Comparison of ENCODE assay signal across 17 cellular contexts in genomic region chr7:149398195-149398820, GRCh38.
DNase-seq lines count a peak whose midpoint lies in the region; ATAC-seq and TF ChIP-seq lines count a peak whose summit lies in the region.
"Had no signal": no experiment of that assay in that cellular context is flagged by ENCODE, and none has a peak within 500 bp of the region (broad histone marks: within the 10 kb centered on the region; RNA-seq: fewer than 3 reads in every experiment).

No MANE protein-coding gene starts in this region.

- H3K18ac ChIP-seq in IMR-90 (ENCODE audit: low read depth, low read length) (no peak overlapping the region), neuronal stem cell (ENCODE audit: low read length) (peak overlapping the region; percentile 27)

- H2BK12ac ChIP-seq in neuronal stem cell (ENCODE audit: low read length), result no peak overlapping the region

- H3K9me1 ChIP-seq in IMR-90 (ENCODE audit: insufficient read depth, low read length), result no peaks in the 10 kb centered on the region

- DNase-seq in IMR-90 (no peak), NCI-H2227 (lab: John Stamatoyannopoulos, UW; ENCODE audit: unreplicated experiment) (peak; percentile 73), neuronal stem cell (ENCODE audit: low spot score) (no peak), gastrocnemius medialis (no peak), WERI-Rb-1 (no peak)
- DNase-seq: ACHN; C1 segment of cervical spinal cord; CD8-positive, alpha-beta memory T cell; DMS53; KBM-7; MV-4-11; NCI-H2081; NCI-H226; NCI-H524; SJCRH30 had no signal

- H3K14ac ChIP-seq in IMR-90 (replicated peaks; ENCODE audit: low read depth, low read length) (no peak overlapping the region), neuronal stem cell (ENCODE audit: low read length) (peak overlapping the region; percentile 63)

- H3K4me2 ChIP-seq in IMR-90 (ENCODE audit: low read depth, low read length), result no peak overlapping the region
- H3K4me2 ChIP-seq in neuronal stem cell (ENCODE audit: insufficient read depth, low read length, poor library complexity, severe bottlenecking), result no peak overlapping the region

- H2BK15ac ChIP-seq in IMR-90 (ENCODE audit: low read depth, low read length) (no peak overlapping the region), neuronal stem cell (ENCODE audit: low read length) (no peak overlapping the region)

- H4K91ac ChIP-seq in IMR-90 (ENCODE audit: insufficient read depth, low read depth, low read length), result no peak overlapping the region
- no peak overlapping the region for H4K91ac ChIP-seq in neuronal stem cell (ENCODE audit: low read depth, low read length, poor library complexity)

- H4K8ac ChIP-seq in IMR-90 (ENCODE audit: low read depth in 2 of 2, low read length in 2 of 2) (no peak overlapping the region), neuronal stem cell (ENCODE audit: low read depth, low read length) (no peak overlapping the region)

- in situ Hi-C loops in IMR-90 (cut with MboI; ENCODE audit: low sequenced_read_pairs), result no loop called here
- in situ Hi-C loops in gastrocnemius medialis (cut with MboI; ENCODE audit: low sequenced_read_pairs in 4 of 4), result no loop called here

- POLR2A ChIA-PET in IMR-90 (lab: Charles Lee; ENCODE audit: unreplicated experiment), result no interaction called here

- TF ChIP-seq CTCF in IMR-90 (conservative IDR thresholded peaks at IDR 0.05; ENCODE audit: low read depth, low read length) (no peak), gastrocnemius medialis (IDR thresholded peaks at IDR 0.05 in 4 of 5, conservative IDR thresholded peaks at IDR 0.05 in 1 of 5) (no peak), WERI-Rb-1 (IDR thresholded peaks at IDR 0.05; ENCODE audit: low read depth, low read length) (no peak)

- no peak overlapping the region for H3K23ac ChIP-seq in IMR-90 (ENCODE audit: low read depth, low read length)
- peak overlapping the region; percentile 17 for H3K23ac ChIP-seq in neuronal stem cell (ENCODE audit: low read depth, low read length, poor library complexity)

- peak overlapping the region; percentile 5 for H2AFZ ChIP-seq in IMR-90 (replicated peaks; ENCODE audit: low read length, poor library complexity)
- H2AFZ ChIP-seq in neuronal stem cell (ENCODE audit: low read length), result peak overlapping the region; percentile 0

- TF ChIP-seq POLR2A in IMR-90 (IDR thresholded peaks at IDR 0.05; ENCODE audit: low read depth, low read length) (no peak), gastrocnemius medialis (IDR thresholded peaks at IDR 0.05) (no peak)

- H3K4me1 ChIP-seq in IMR-90 (ENCODE audit: control insufficient read depth, insufficient read depth, low read length) (no peaks in the 10 kb centered on the region), neuronal stem cell (ENCODE audit: control insufficient read depth in 2 of 2, insufficient read depth in 1 of 2, low read depth in 1 of 2, low read length in 2 of 2) (no peaks in the 10 kb centered on the region), gastrocnemius medialis (no peaks in the 10 kb centered on the region)
- H3K4me1 ChIP-seq: SJCRH30 had no signal

- H3K27me3 ChIP-seq in IMR-90 (ENCODE audit: control insufficient read depth, insufficient read depth, low read length), result peaks cover 6% of the 10 kb centered on the region
- H3K27me3 ChIP-seq in neuronal stem cell (ENCODE audit: control insufficient read depth in 3 of 3, insufficient read depth in 3 of 3, low read depth in 1 of 3, low read length in 3 of 3), result peaks cover 0 to 9% (median 0%) of the 10 kb centered on the region in 3 experiments
- H3K27me3 ChIP-seq in gastrocnemius medialis, result no peaks in the 10 kb centered on the region
- H3K27me3 ChIP-seq in WERI-Rb-1 (ENCODE audit: insufficient read depth, low read depth, severe bottlenecking), result no peaks in the 10 kb centered on the region

- CTCF ChIA-PET in IMR-90 (lab: Yijun Ruan, JAX), result no interaction called here

- no peak overlapping the region for H3K56ac ChIP-seq in IMR-90 (ENCODE audit: extremely low read depth, insufficient read depth, low read length)

- H3K36me3 ChIP-seq in IMR-90 (ENCODE audit: control insufficient read depth, insufficient read depth, low read length), result no peaks in the 10 kb centered on the region
- no peaks in the 10 kb centered on the region for H3K36me3 ChIP-seq in neuronal stem cell (replicated peaks in 1 of 2; ENCODE audit: control insufficient read depth in 2 of 2, insufficient read depth in 2 of 2, low read length in 2 of 2)
- no peaks in the 10 kb centered on the region for H3K36me3 ChIP-seq in gastrocnemius medialis
- no peaks in the 10 kb centered on the region for H3K36me3 ChIP-seq in WERI-Rb-1
- H3K36me3 ChIP-seq: SJCRH30 had no signal

- H2BK120ac ChIP-seq in IMR-90 (ENCODE audit: low read depth, low read length) (no peak overlapping the region), neuronal stem cell (ENCODE audit: low read depth, low read length) (no peak overlapping the region)

- H3K4me3 ChIP-seq in IMR-90 (ENCODE audit: insufficient read depth, low read depth, low read length), result no peak overlapping the region
- no peak overlapping the region for H3K4me3 ChIP-seq in neuronal stem cell (ENCODE audit: low read length in 2 of 2)
- H3K4me3 ChIP-seq in gastrocnemius medialis, result no peak overlapping the region
- no peak overlapping the region for H3K4me3 ChIP-seq in WERI-Rb-1 (ENCODE audit: low read depth, low read length)
- H3K4me3 ChIP-seq: SJCRH30 had no signal

- H3K27ac ChIP-seq in IMR-90 (ENCODE audit: insufficient read depth, low read length) (no peak overlapping the region), neuronal stem cell (replicated peaks; ENCODE audit: low read length) (no peak overlapping the region), gastrocnemius medialis (no peak overlapping the region), WERI-Rb-1 (no peak overlapping the region)
- H3K27ac ChIP-seq: SJCRH30 had no signal

- H4K20me1 ChIP-seq in IMR-90 (ENCODE audit: insufficient read depth, low read length), result no peaks in the 10 kb centered on the region

- ATAC-seq in IMR-90 (ENCODE audit: low read depth) (no peak), SK-N-SH treated with all-trans-retinoic acid at 6 μM for 48 hours (peak; percentile 45), gastrocnemius medialis (no peak), GM19023 (IDR thresholded peaks at IDR 0.05; ENCODE audit: unreplicated experiment) (no peak)

- WGBS in IMR-90 (ENCODE audit: extremely low coverage in 2 of 2, insufficient read length in 1 of 2), 2 experiments, result 63% methylated on average over 10 of the region's 22 CpGs; no CpG with 5 or more reads in 1 of the 2 experiments
- WGBS in neuronal stem cell (ENCODE audit: extremely low coverage in 2 of 2, insufficient read length in 2 of 2, insufficient replicate concordance in 1 of 2), 2 donors, result no CpG with 5 or more reads among the region's 22 CpGs

- H3K4ac ChIP-seq in IMR-90 (ENCODE audit: low read depth, low read length) (no peak overlapping the region), neuronal stem cell (ENCODE audit: low read length) (no peak overlapping the region)

- H3K9ac ChIP-seq in IMR-90 (ENCODE audit: low read depth, low read length) (no peak overlapping the region), neuronal stem cell (ENCODE audit: low read depth, low read length, poor library complexity) (peak overlapping the region; percentile 66)

- BruUV-seq in IMR-90 (replicated peaks; lab: Mats Ljungman, UMichigan), result no TSS peak

- no peak overlapping the region for H2AK5ac ChIP-seq in IMR-90 (ENCODE audit: low read depth, low read length)
- H2AK5ac ChIP-seq in neuronal stem cell (ENCODE audit: low read depth, low read length), result no peak overlapping the region

- dilution Hi-C loops in IMR-90 (cut with HindIII; ENCODE audit: low sequenced_read_pairs, unreplicated experiment), result no loop called here

- H4K5ac ChIP-seq in IMR-90 (ENCODE audit: low read depth, low read length), result no peak overlapping the region

- no peak overlapping the region for H2BK20ac ChIP-seq in IMR-90 (ENCODE audit: low read depth, low read length)

- no peaks in the 10 kb centered on the region for H3K79me1 ChIP-seq in IMR-90 (ENCODE audit: low read depth in 1 of 2, low read length in 2 of 2)
- no peaks in the 10 kb centered on the region for H3K79me1 ChIP-seq in neuronal stem cell (ENCODE audit: low read depth, low read length)

- H2BK5ac ChIP-seq in IMR-90 (ENCODE audit: low read depth, low read length, poor library complexity, severe bottlenecking) (no peak overlapping the region), neuronal stem cell (ENCODE audit: low read length) (no peak overlapping the region)

- intact Hi-C loops in IMR-90 (cut with micrococcal nuclease), result no loop called here
- intact Hi-C loops in gastrocnemius medialis (cut with DNase I; ENCODE audit: low total_unique reads), result no loop called here

- H2AK9ac ChIP-seq in IMR-90 (replicated peaks; ENCODE audit: low read depth, low read length, poor library complexity), result no peak overlapping the region

- TF ChIP-seq RAD21 in IMR-90 (IDR thresholded peaks at IDR 0.05; ENCODE audit: low read length), result no peak

- H3K9me3 ChIP-seq in IMR-90 (ENCODE audit: control insufficient read depth, insufficient read depth, low read length) (peaks cover 5% of the 10 kb centered on the region), neuronal stem cell (replicated peaks in 1 of 2; ENCODE audit: control insufficient read depth in 2 of 2, insufficient read depth in 1 of 2, low read depth in 1 of 2, low read length in 2 of 2) (no peaks in the 10 kb centered on the region), gastrocnemius medialis (no peaks in the 10 kb centered on the region), WERI-Rb-1 (ENCODE audit: severe bottlenecking) (peaks cover 4% of the 10 kb centered on the region)
- H3K9me3 ChIP-seq: SJCRH30 had no signal

TF ChIP-seq in IMR-90, 13 proteins besides CTCF, POLR2A, EP300 and RAD21:
- TF ChIP-seq BHLHE40 (IDR thresholded peaks at IDR 0.05; ENCODE audit: low read depth, low read length), result no peak

TF ChIP-seq in SK-N-SH treated with all-trans-retinoic acid at 6 μM for 48 hours, 23 proteins besides CTCF, POLR2A, EP300 and RAD21 (continues in another document):
- TF ChIP-seq ZFP30 (CRISPR knock-in tag; IDR thresholded peaks at IDR 0.05) (no peak), ZNF565 (CRISPR knock-in tag; conservative IDR thresholded peaks at IDR 0.05; ENCODE audit: low read depth) (no peak), PATZ1 (CRISPR knock-in tag; IDR thresholded peaks at IDR 0.05; ENCODE audit: borderline replicate concordance) (no peak), ISL1 (CRISPR knock-in tag; IDR thresholded peaks at IDR 0.05) (no peak)
